Comparison of ENCODE assay signal across 8 cellular contexts in the genomic region with DNA sequence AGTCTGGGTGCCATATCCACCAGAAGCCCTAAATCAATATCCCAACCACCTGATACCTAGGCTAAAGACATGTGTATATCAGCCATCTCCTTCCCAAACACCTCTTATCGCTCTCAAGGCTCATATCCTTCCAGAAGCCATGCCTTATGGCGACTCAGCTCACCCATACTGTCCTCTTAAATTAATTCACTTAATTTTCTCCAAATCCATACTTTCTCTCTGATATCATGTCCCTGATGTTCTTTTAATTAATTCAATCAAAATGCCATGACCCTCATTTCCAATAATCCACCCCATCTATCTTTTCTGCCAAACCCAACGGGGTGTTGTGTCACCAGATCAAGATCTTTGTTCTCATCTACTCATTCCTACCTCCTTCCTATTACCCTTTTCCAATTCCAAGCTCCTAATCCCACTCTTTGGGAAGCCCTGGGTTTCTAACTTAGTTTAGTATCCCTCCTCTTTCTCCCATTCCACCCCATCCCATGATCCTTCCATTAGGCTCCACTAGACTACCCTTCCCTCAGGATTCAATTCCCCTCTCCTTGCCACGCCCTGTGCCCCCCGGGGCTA. TPM values are rescaled to one million over a fixed set of nuclear protein-coding genes. Genes with fewer than 3 reads are reported as not detected.
DNase-seq lines count a peak whose midpoint lies in the region; ATAC-seq and TF ChIP-seq lines count a peak whose summit lies in the region.

No MANE protein-coding gene starts in this region.

- no peak for TF ChIP-seq CTCF in OCI-LY1 (IDR thresholded peaks at IDR 0.05; ENCODE audit: low read length)

- H3K27ac Mint-ChIP-seq in CD4-positive, CD25-positive, alpha-beta regulatory T cell = peak overlapping the region; percentile 96 to 97 (median 97)

- H3K36me3 ChIP-seq in CD4-positive, CD25-positive, alpha-beta regulatory T cell (ENCODE audit: control insufficient read depth, insufficient read depth, low read length) = no peaks in the 10 kb centered on the region
- H3K36me3 ChIP-seq in OCI-LY1 (ENCODE audit: insufficient read depth, low read length) (no peaks in the 10 kb centered on the region), endocrine pancreas (ENCODE audit: control insufficient read depth, insufficient read depth, low read length) (no peaks in the 10 kb centered on the region), neuronal stem cell (replicated peaks in 1 of 2; ENCODE audit: control insufficient read depth in 2 of 2, insufficient read depth in 2 of 2, low read length in 2 of 2) (peaks cover 0 to 5% of the 10 kb centered on the region in 2 donors)

- no peak overlapping the region for H2BK12ac ChIP-seq in neuronal stem cell (ENCODE audit: low read length)

- H3K9me3 Mint-ChIP-seq in CD4-positive, CD25-positive, alpha-beta regulatory T cell = no peaks in the 10 kb centered on the region

- H2AFZ ChIP-seq in OCI-LY1 (ENCODE audit: low read length) = no peak overlapping the region
- H2AFZ ChIP-seq in neuronal stem cell (ENCODE audit: low read length) = peak overlapping the region; percentile 93

- H3K9me2 ChIP-seq in OCI-LY1 (ENCODE audit: low read depth, low read length) = no peaks in the 10 kb centered on the region

- H3K79me1 ChIP-seq in neuronal stem cell (ENCODE audit: low read depth, low read length) = no peaks in the 10 kb centered on the region

- no peak overlapping the region for H3K18ac ChIP-seq in neuronal stem cell (ENCODE audit: low read length)

- peaks cover 8 to 61% (median 44%) of the 10 kb centered on the region in 4 donors for H3K4me1 Mint-ChIP-seq in CD4-positive, CD25-positive, alpha-beta regulatory T cell

- no peak overlapping the region for H2BK120ac ChIP-seq in neuronal stem cell (ENCODE audit: low read depth, low read length)

- no peak overlapping the region for H2BK5ac ChIP-seq in neuronal stem cell (ENCODE audit: low read length)

- peaks cover 6% of the 10 kb centered on the region; the same call in 1 of the 2 replicates for H3F3A ChIP-seq in OCI-LY1 (ENCODE audit: insufficient read depth, low read length)

- no peak for DNase-seq in CD4-positive, CD25-positive, alpha-beta regulatory T cell
- DNase-seq in neuronal stem cell (ENCODE audit: low spot score) (no peak), NCI-H2029 treated with DMSO at 0.1 percent for 48 hours (lab: John Stamatoyannopoulos, UW) (no peak), HuH-7.5 (ENCODE audit: low spot score) (no peak), KBM-7 (no peak)

- peaks cover 4% of the 10 kb centered on the region for H3K27me3 Mint-ChIP-seq in CD4-positive, CD25-positive, alpha-beta regulatory T cell

- in situ Hi-C loops in KBM-7 (cut with MboI; ENCODE audit: low pct_unique_long_range_greater_than_20kb, low sequenced_read_pairs) = no loop called here

- H3K79me2 ChIP-seq in OCI-LY1 (ENCODE audit: insufficient read depth, low read length) = peaks cover 38% of the 10 kb centered on the region

- H3K27me3 ChIP-seq in CD4-positive, CD25-positive, alpha-beta regulatory T cell (ENCODE audit: control insufficient read depth, insufficient read depth, low read length) = no peaks in the 10 kb centered on the region
- H3K27me3 ChIP-seq in OCI-LY1 (ENCODE audit: insufficient read depth, low read length) (no peaks in the 10 kb centered on the region), endocrine pancreas (ENCODE audit: control insufficient read depth, insufficient read depth, low read length) (no peaks in the 10 kb centered on the region), neuronal stem cell (ENCODE audit: control insufficient read depth in 3 of 3, insufficient read depth in 3 of 3, low read depth in 1 of 3, low read length in 3 of 3) (no peaks in the 10 kb centered on the region)

- no peak overlapping the region for H4K91ac ChIP-seq in neuronal stem cell (ENCODE audit: low read depth, low read length, poor library complexity)

- no peaks in the 10 kb centered on the region for H3K9me3 ChIP-seq in CD4-positive, CD25-positive, alpha-beta regulatory T cell (ENCODE audit: control insufficient read depth in 2 of 2, low read length in 2 of 2)
- H3K9me3 ChIP-seq in OCI-LY1 (ENCODE audit: low read length) (no peaks in the 10 kb centered on the region), endocrine pancreas (ENCODE audit: control insufficient read depth, low read length) (no peaks in the 10 kb centered on the region), neuronal stem cell (replicated peaks in 1 of 2; ENCODE audit: control insufficient read depth in 2 of 2, insufficient read depth in 1 of 2, low read depth in 1 of 2, low read length in 2 of 2) (no peaks in the 10 kb centered on the region)

- H3K4me3 ChIP-seq in CD4-positive, CD25-positive, alpha-beta regulatory T cell (ENCODE audit: low read depth, low read length) = peak overlapping the region; percentile 98
- peak overlapping the region; percentile 93 for H3K4me3 ChIP-seq in OCI-LY1 (ENCODE audit: low read depth, low read length, poor library complexity, severe bottlenecking)
- H3K4me3 ChIP-seq in endocrine pancreas (ENCODE audit: control insufficient read depth, insufficient read depth, low read length) = peak overlapping the region; percentile 96
- H3K4me3 ChIP-seq in neuronal stem cell (ENCODE audit: low read length in 2 of 2) = peak overlapping the region; percentile 65 to 80

- no CpG with 5 or more reads among the region's 5 CpGs for WGBS in neuronal stem cell (ENCODE audit: extremely low coverage in 2 of 2, insufficient read length in 2 of 2, insufficient replicate concordance in 1 of 2), 2 donors

- H3K23ac ChIP-seq in neuronal stem cell (ENCODE audit: low read depth, low read length, poor library complexity) = no peak overlapping the region

- H3K4me3 Mint-ChIP-seq in CD4-positive, CD25-positive, alpha-beta regulatory T cell = peak overlapping the region; percentile 92 to 100 (median 98)

- H4K8ac ChIP-seq in neuronal stem cell (ENCODE audit: low read depth, low read length) = no peak overlapping the region

- H3K4ac ChIP-seq in neuronal stem cell (ENCODE audit: low read length) = no peak overlapping the region

- H3K4me1 ChIP-seq in CD4-positive, CD25-positive, alpha-beta regulatory T cell (ENCODE audit: control insufficient read depth, insufficient read depth, low read length, poor library complexity, severe bottlenecking) = peaks cover 37% of the 10 kb centered on the region
- peaks cover 42% of the 10 kb centered on the region for H3K4me1 ChIP-seq in OCI-LY1 (ENCODE audit: insufficient read depth, low read length, severe bottlenecking)
- peaks cover 23% of the 10 kb centered on the region for H3K4me1 ChIP-seq in endocrine pancreas (ENCODE audit: control insufficient read depth, insufficient read depth, low read length)
- H3K4me1 ChIP-seq in neuronal stem cell (ENCODE audit: control insufficient read depth in 2 of 2, insufficient read depth in 1 of 2, low read depth in 1 of 2, low read length in 2 of 2) = peaks cover 6 to 13% of the 10 kb centered on the region in 2 donors

- no peak for ATAC-seq in CD4-positive, CD25-positive, alpha-beta regulatory T cell (ENCODE audit: low read depth in 2 of 2)
- no peak for ATAC-seq in HG02884 (IDR thresholded peaks at IDR 0.05; ENCODE audit: unreplicated experiment)

- no peaks in the 10 kb centered on the region for H4K20me1 ChIP-seq in OCI-LY1 (ENCODE audit: insufficient read depth, low read length)

- H3K9ac ChIP-seq in OCI-LY1 (ENCODE audit: low read length) = peak overlapping the region; percentile 91
- H3K9ac ChIP-seq in endocrine pancreas (ENCODE audit: control insufficient read depth, insufficient read depth, low read length) = peak overlapping the region; percentile 69
- H3K9ac ChIP-seq in neuronal stem cell (ENCODE audit: low read depth, low read length, poor library complexity) = no peak overlapping the region

- H3K4me2 ChIP-seq in OCI-LY1 (ENCODE audit: low read length) (peak overlapping the region; percentile 92), neuronal stem cell (ENCODE audit: insufficient read depth, low read length, poor library complexity, severe bottlenecking) (peak overlapping the region; percentile 58)

- H2AK5ac ChIP-seq in neuronal stem cell (ENCODE audit: low read depth, low read length) = no peak overlapping the region

- peak overlapping the region; percentile 83 for H3K27ac ChIP-seq in CD4-positive, CD25-positive, alpha-beta regulatory T cell (ENCODE audit: insufficient read depth, low read length, poor library complexity, severe bottlenecking)
- H3K27ac ChIP-seq in OCI-LY1 (ENCODE audit: low read depth, low read length, poor library complexity, severe bottlenecking) = peak overlapping the region; percentile 75
- no peak overlapping the region for H3K27ac ChIP-seq in neuronal stem cell (replicated peaks; ENCODE audit: low read length)

- H3K36me3 Mint-ChIP-seq in CD4-positive, CD25-positive, alpha-beta regulatory T cell = peaks cover 6% of the 10 kb centered on the region

- no peak overlapping the region for H2BK15ac ChIP-seq in neuronal stem cell (ENCODE audit: low read length)

- no peak overlapping the region for H3K14ac ChIP-seq in neuronal stem cell (ENCODE audit: low read length)

RNA-seq across cellular contexts. Expression of a gene that starts 0.7 kb away (rescaled TPM):
- total RNA-seq in CD4-positive, CD25-positive, alpha-beta regulatory T cell = 41.0 TPM
- 10 to 100 TPM; 11.6 to 16.7 (median 14.3) TPM for polyA plus RNA-seq in CD4-positive, CD25-positive, alpha-beta regulatory T cell
- 17.4 TPM for polyA plus RNA-seq in neuronal stem cell (2013, experiment 1 of 2)
- 17.3 TPM for polyA plus RNA-seq in neuronal stem cell (2013, experiment 2 of 2)

RNA-seq across cellular contexts. Expression of a gene that starts 50.4 kb away (rescaled TPM):
- total RNA-seq in CD4-positive, CD25-positive, alpha-beta regulatory T cell = 228 TPM
- polyA plus RNA-seq in CD4-positive, CD25-positive, alpha-beta regulatory T cell = 100 to 1,000 TPM; 577 to 700 (median 672) TPM
- 847 TPM for polyA plus RNA-seq in neuronal stem cell (2013, experiment 1 of 2)
- 851 TPM for polyA plus RNA-seq in neuronal stem cell (2013, experiment 2 of 2)
